In genomic region chr18:75391275-75392115, GRCh38 we compare ENCODE assay signal across 23 cellular contexts. TPM values are rescaled to one million over a fixed set of nuclear protein-coding genes. Genes with fewer than 3 reads are reported as not detected.
"Had no signal": no experiment of that assay in that cellular context is flagged by ENCODE, and none has a peak within 500 bp of the region (broad histone marks: within the 10 kb centered on the region; RNA-seq: fewer than 3 reads in every experiment).

No MANE protein-coding gene starts in this region.

- H2AFZ ChIP-seq: parathyroid adenoma had no signal

- H3K4me1 Mint-ChIP-seq: activated naive CD8-positive, alpha-beta T cell treated with anti-CD3 and anti-CD28 coated beads for 36 hours; central memory CD8-positive, alpha-beta T cell; naive thymus-derived CD4-positive, alpha-beta T cell had no signal

- H3K9me3 ChIP-seq: breast epithelium, esophagus squamous epithelium, gastroesophageal sphincter, thoracic aorta, upper lobe of left lung had no signal

- H3K9me3 Mint-ChIP-seq: activated naive CD8-positive, alpha-beta T cell treated with anti-CD3 and anti-CD28 coated beads for 36 hours; central memory CD8-positive, alpha-beta T cell; WTC11 had no signal

- H3K36me3 ChIP-seq: breast epithelium, esophagus squamous epithelium, gastroesophageal sphincter, thoracic aorta, upper lobe of left lung had no signal

- ATAC-seq: gastroesophageal sphincter; left cardiac atrium; naive thymus-derived CD4-positive, alpha-beta T cell; WTC11 had no signal

- H3K36me3 Mint-ChIP-seq: activated naive CD8-positive, alpha-beta T cell treated with anti-CD3 and anti-CD28 coated beads for 36 hours; naive thymus-derived CD4-positive, alpha-beta T cell; WTC11 had no signal

- H3K4me3 Mint-ChIP-seq: activated naive CD8-positive, alpha-beta T cell treated with anti-CD3 and anti-CD28 coated beads for 36 hours; central memory CD8-positive, alpha-beta T cell; naive thymus-derived CD4-positive, alpha-beta T cell; WTC11 had no signal

- H3K9ac ChIP-seq: parathyroid adenoma had no signal

- H3K4me1 ChIP-seq: breast epithelium, esophagus squamous epithelium, gastroesophageal sphincter, parathyroid adenoma had no signal

- H3K4me3 ChIP-seq: breast epithelium, gastroesophageal sphincter, lung, thoracic aorta, upper lobe of left lung had no signal

- H3K27ac ChIP-seq: breast epithelium, esophagus squamous epithelium, gastroesophageal sphincter, parathyroid adenoma, thoracic aorta, upper lobe of left lung had no signal

- H3K27ac Mint-ChIP-seq: activated naive CD8-positive, alpha-beta T cell treated with anti-CD3 and anti-CD28 coated beads for 36 hours; naive thymus-derived CD4-positive, alpha-beta T cell; WTC11 had no signal

- DNase-seq: activated CD8-positive, alpha-beta memory T cell treated with anti-CD3 and anti-CD28 coated beads for 24 hours; activated naive CD4-positive, alpha-beta T cell treated with Interleukin-2 at 50 U/mL for 16 hours; activated naive CD8-positive, alpha-beta T cell treated with anti-CD3 and anti-CD28 coated beads for 36 hours; activated T-cell treated with anti-CD3 and anti-CD28 coated beads, Interleukin-2, amount 50 U/mL, for 48 hours; amniotic stem cell; esophagus squamous epithelium; head of caudate nucleus; left cardiac atrium; naive thymus-derived CD4-positive, alpha-beta T cell; stimulated activated CD4-positive, alpha-beta T cell treated with anti-CD3 and anti-CD28 coated beads, Interleukin-4, amount 100 ng/mL, for 24 hours; stimulated activated naive CD4-positive, alpha-beta T cell treated with Interleukin-2 at 50 U/mL for 16 hours; T1000 had no signal

- H3K27me3 ChIP-seq: breast epithelium, gastroesophageal sphincter, upper lobe of left lung had no signal

RNA-seq across cellular contexts. Expression of gene SMIM21, which starts 36.0 kb away (rescaled TPM):
- total RNA-seq: activated naive CD8-positive, alpha-beta T cell treated with anti-CD3 and anti-CD28 coated beads for 36 hours; breast epithelium; esophagus squamous epithelium; gastroesophageal sphincter; left cardiac atrium; lung; naive thymus-derived CD4-positive, alpha-beta T cell; pulmonary artery endothelial cell; right cardiac atrium; T-helper 1 cell treated with Interleukin-12 subunit alpha and Interleukin-12 subunit beta and Interleukin-4 antibody, amounts not matched to agents 30 ng/mL and 1 ng/mL, for 36 hours; thoracic aorta; upper lobe of left lung; WTC11 had no signal
- polyA plus RNA-seq: lung; naive thymus-derived CD4-positive, alpha-beta T cell; right cardiac atrium had no signal
